1 cellular context compared by ENCODE assay signal in genomic region chr18:8911408-8912340, GRCh38.
TF ChIP-seq lines count a peak whose summit lies in the region.

No MANE protein-coding gene starts in this region.

TF ChIP-seq in HCT116, 20 proteins besides CTCF, POLR2A, EP300 and RAD21 (continued from another document):
- TF ChIP-seq REST (IDR thresholded peaks at IDR 0.05; ENCODE audit: low read depth) (no peak), ELF1 (IDR thresholded peaks at IDR 0.05; ENCODE audit: borderline replicate concordance, low read depth) (no peak), TCF7L2 (IDR thresholded peaks at IDR 0.05; ENCODE audit: borderline replicate concordance, extremely low read depth, insufficient read depth, insufficient read length) (no peak), EGR1 (IDR thresholded peaks at IDR 0.05; ENCODE audit: low read depth) (no peak), POLR2AphosphoS5 (IDR thresholded peaks at IDR 0.05; ENCODE audit: low read depth, low read length) (no peak), CEBPB (IDR thresholded peaks at IDR 0.05; ENCODE audit: low read depth) (no peak), SP1 (IDR thresholded peaks at IDR 0.05; ENCODE audit: low read depth) (no peak), EZH2phosphoT487 (IDR thresholded peaks at IDR 0.05; ENCODE audit: borderline replicate concordance) (no peak), SIN3A (IDR thresholded peaks at IDR 0.05; ENCODE audit: low read depth) (no peak), MAX (IDR thresholded peaks at IDR 0.05) (no peak), EZH2 (IDR thresholded peaks at IDR 0.05) (no peak)
